20 cellular contexts compared by ENCODE assay signal in genomic region chr19:30565680-30566079, GRCh38.
DNase-seq lines count a peak whose midpoint lies in the region; ATAC-seq and TF ChIP-seq lines count a peak whose summit lies in the region.
"Had no signal": no experiment of that assay in that cellular context is flagged by ENCODE, and none has a peak within 500 bp of the region (broad histone marks: within the 10 kb centered on the region; RNA-seq: fewer than 3 reads in every experiment).

No MANE protein-coding gene starts in this region.

- H3K27ac ChIP-seq in SK-N-SH (ENCODE audit: low read depth in 2 of 2, low read length in 1 of 2) (peak overlapping the region in 1 of 2 experiments; percentile 11; a peak in 1 of 4 replicates), caudate nucleus (ENCODE audit: low read depth, low read length) (peak overlapping the region; percentile 95), mesendoderm (ENCODE audit: low read depth, low read length) (no peak overlapping the region)
- H3K27ac ChIP-seq: BLaER1, HL-60 had no signal

- no peak for TF ChIP-seq RAD21 in SK-N-SH (IDR thresholded peaks at IDR 0.05; ENCODE audit: low read length)

- 38% methylated on average over 6 of the region's 6 CpGs for WGBS in SK-N-SH (ENCODE audit: low lambda C conversion rate)
- WGBS in mesendoderm (ENCODE audit: extremely low coverage, insufficient coverage, low lambda C conversion rate): no CpG with 5 or more reads among the region's 6 CpGs

- H2AK5ac ChIP-seq in mesendoderm (ENCODE audit: low read length): no peak overlapping the region

- DNase-seq in SK-N-SH (no peak), caudate nucleus (lab: John Stamatoyannopoulos, UW) (no peak), mesenteric fat pad (ENCODE audit: low spot score) (peak; percentile 69), mesendoderm (no peak), omental fat pad (ENCODE audit: low spot score) (no peak), GM03348 (ENCODE audit: low spot score) (no peak), epidermal melanocyte (ENCODE audit: insufficient read length, low spot score) (no peak)
- DNase-seq: CD8-positive, alpha-beta T cell; Kasumi-1; MM.1S; NCI-H1105; NCI-H1694 treated with DMSO at 0.1 percent for 48 hours; NCI-H2107; NCI-H526 treated with DMSO at 0.1 percent for 48 hours; RPMI8226; SIG-M5 had no signal

- CTCF ChIA-PET in SK-N-SH (lab: Yijun Ruan, JAX): interaction anchor here (1.8 kb wide), 1 partner anchor 10 kb away, joined by 5 read pairs; no protein-coding TSS in a partner anchor

- H3F3A ChIP-seq in SK-N-SH (replicated peaks; ENCODE audit: insufficient read depth): no peaks in the 10 kb centered on the region

- H3K9me2 ChIP-seq in SK-N-SH: no peaks in the 10 kb centered on the region

- H2BK15ac ChIP-seq in mesendoderm (replicated peaks; ENCODE audit: low read depth): no peak overlapping the region

- H3K23ac ChIP-seq in mesendoderm (ENCODE audit: low read length): no peak overlapping the region

- TF ChIP-seq CTCF in SK-N-SH (IDR thresholded peaks at IDR 0.05) (no peak), omental fat pad (IDR thresholded peaks at IDR 0.05) (no peak)

- no peak overlapping the region for H4K8ac ChIP-seq in mesendoderm (ENCODE audit: low read depth, low read length)

- H3K27me3 ChIP-seq in SK-N-SH (ENCODE audit: insufficient read depth) (no peaks in the 10 kb centered on the region), mesendoderm (ENCODE audit: insufficient read depth, low read length, poor library complexity) (no peaks in the 10 kb centered on the region)
- H3K27me3 ChIP-seq: BLaER1 had no signal

- no peak overlapping the region for H2AFZ ChIP-seq in SK-N-SH (ENCODE audit: low read depth)

- no peak overlapping the region for H3K18ac ChIP-seq in mesendoderm (ENCODE audit: low read length)

- POLR2A ChIA-PET in SK-N-SH (lab: Yijun Ruan, JAX): interaction anchor here (0.7 kb wide), 1 partner anchor 636 kb away, joined by 3 read pairs; no protein-coding TSS in a partner anchor

- H3K56ac ChIP-seq in mesendoderm (ENCODE audit: low read length): no peak overlapping the region

- no peaks in the 10 kb centered on the region for H4K20me1 ChIP-seq in SK-N-SH (ENCODE audit: insufficient read depth)
- H4K20me1 ChIP-seq: BLaER1 had no signal

- no peak overlapping the region for H2BK120ac ChIP-seq in mesendoderm (ENCODE audit: low read depth, low read length)

- peaks cover 0 to 40% of the 10 kb centered on the region in 2 experiments; a peak in 2 of 4 replicates for H3K4me1 ChIP-seq in SK-N-SH (ENCODE audit: control insufficient read depth in 1 of 2, insufficient read depth in 2 of 2, low read depth in 1 of 2, low read length in 1 of 2)
- no peaks in the 10 kb centered on the region for H3K4me1 ChIP-seq in mesendoderm (ENCODE audit: control insufficient read depth, low read depth, low read length)
- H3K4me1 ChIP-seq: BLaER1 had no signal

- H3K4me3 ChIP-seq in SK-N-SH (ENCODE audit: low read depth in 2 of 2, low read length in 1 of 2): no peak overlapping the region
- H3K4me3 ChIP-seq in mesendoderm (ENCODE audit: low read length): no peak overlapping the region
- H3K4me3 ChIP-seq: BLaER1, HAP-1 had no signal

- no peaks in the 10 kb centered on the region for H3K79me2 ChIP-seq in SK-N-SH (ENCODE audit: insufficient read depth)
- no peaks in the 10 kb centered on the region for H3K79me2 ChIP-seq in mesendoderm (ENCODE audit: control insufficient read depth, insufficient read depth, low read length)

- H3K79me1 ChIP-seq in mesendoderm (ENCODE audit: low read length): no peaks in the 10 kb centered on the region

- H3K9me3 ChIP-seq in SK-N-SH: no peaks in the 10 kb centered on the region
- H3K9me3 ChIP-seq: BLaER1, HAP-1 had no signal

- no peak for TF ChIP-seq EP300 in SK-N-SH (IDR thresholded peaks at IDR 0.05; ENCODE audit: borderline replicate concordance in 1 of 2, low read depth in 1 of 2, low read length in 1 of 2)

- H3K4me2 ChIP-seq in SK-N-SH (no peak overlapping the region), mesendoderm (ENCODE audit: low read length) (no peak overlapping the region)
- H3K4me2 ChIP-seq: BLaER1 had no signal

- no peak overlapping the region for H3K4ac ChIP-seq in mesendoderm (ENCODE audit: low read depth, low read length)

- no peak overlapping the region for H4K5ac ChIP-seq in mesendoderm (ENCODE audit: low read length)

- H3K36me3 ChIP-seq in SK-N-SH (replicated peaks in 1 of 2; ENCODE audit: control insufficient read depth in 1 of 2, insufficient read depth in 2 of 2, low read length in 1 of 2) (no peaks in the 10 kb centered on the region), mesendoderm (ENCODE audit: control insufficient read depth, insufficient read depth, low read length) (no peaks in the 10 kb centered on the region)
- H3K36me3 ChIP-seq: BLaER1, HAP-1 had no signal

- no peak for ATAC-seq in SK-N-SH treated with all-trans-retinoic acid at 6 μM for 48 hours
- ATAC-seq in omental fat pad (ENCODE audit: low FRiP score): no peak
- ATAC-seq: CD8-positive, alpha-beta T cell had no signal

- H3K9ac ChIP-seq in SK-N-SH (no peak overlapping the region), mesendoderm (ENCODE audit: low read length) (no peak overlapping the region)
- H3K9ac ChIP-seq: BLaER1 had no signal

- H2BK5ac ChIP-seq in mesendoderm (ENCODE audit: low read length): no peak overlapping the region

TF ChIP-seq in SK-N-SH treated with all-trans-retinoic acid at 6 μM for 48 hours, 23 proteins besides CTCF, POLR2A, EP300 and RAD21:
- TF ChIP-seq ESRRG (CRISPR knock-in tag; IDR thresholded peaks at IDR 0.05) (no peak), ZFP3 (CRISPR knock-in tag; IDR thresholded peaks at IDR 0.05) (no peak), BACH2 (CRISPR knock-in tag; IDR thresholded peaks at IDR 0.05; ENCODE audit: borderline replicate concordance) (no peak), ZNF70 (CRISPR knock-in tag; IDR thresholded peaks at IDR 0.05) (peak; percentile 60; the same call in 1 of the 2 replicates), PPARA (CRISPR knock-in tag; IDR thresholded peaks at IDR 0.05; ENCODE audit: borderline replicate concordance) (no peak)

TF ChIP-seq in SK-N-SH, 30 proteins besides CTCF, POLR2A, EP300 and RAD21 (continues in another document):
- no peak for TF ChIP-seq REST (IDR thresholded peaks at IDR 0.05; ENCODE audit: low read depth, low read length)
- TF ChIP-seq POLR2AphosphoS5 (IDR thresholded peaks at IDR 0.05; ENCODE audit: low read depth, low read length): no peak
- TF ChIP-seq TCF12 (IDR thresholded peaks at IDR 0.05): no peak
- no peak for TF ChIP-seq FOXM1 (IDR thresholded peaks at IDR 0.05; ENCODE audit: low read depth)
- TF ChIP-seq RXRA (IDR thresholded peaks at IDR 0.05; ENCODE audit: borderline replicate concordance, low read depth): no peak
- no peak for TF ChIP-seq ZBTB33 (IDR thresholded peaks at IDR 0.05; ENCODE audit: borderline replicate concordance, low read depth)
- TF ChIP-seq MEF2A (IDR thresholded peaks at IDR 0.05; ENCODE audit: borderline replicate concordance, low read depth): no peak
- TF ChIP-seq GATA2 (CRISPR knock-in tag; IDR thresholded peaks at IDR 0.05): no peak
- TF ChIP-seq TEAD4 (IDR thresholded peaks at IDR 0.05; ENCODE audit: borderline replicate concordance, insufficient read depth): no peak
- TF ChIP-seq USF2 (IDR thresholded peaks at IDR 0.05; ENCODE audit: borderline replicate concordance, low read depth, low read length): no peak
- no peak for TF ChIP-seq RFX5 (IDR thresholded peaks at IDR 0.05; ENCODE audit: low read length)
- no peak for TF ChIP-seq FOXJ3 (CRISPR knock-in tag; IDR thresholded peaks at IDR 0.05)
